ENCODE assay signal across 1 cellular context in the genomic region with DNA sequence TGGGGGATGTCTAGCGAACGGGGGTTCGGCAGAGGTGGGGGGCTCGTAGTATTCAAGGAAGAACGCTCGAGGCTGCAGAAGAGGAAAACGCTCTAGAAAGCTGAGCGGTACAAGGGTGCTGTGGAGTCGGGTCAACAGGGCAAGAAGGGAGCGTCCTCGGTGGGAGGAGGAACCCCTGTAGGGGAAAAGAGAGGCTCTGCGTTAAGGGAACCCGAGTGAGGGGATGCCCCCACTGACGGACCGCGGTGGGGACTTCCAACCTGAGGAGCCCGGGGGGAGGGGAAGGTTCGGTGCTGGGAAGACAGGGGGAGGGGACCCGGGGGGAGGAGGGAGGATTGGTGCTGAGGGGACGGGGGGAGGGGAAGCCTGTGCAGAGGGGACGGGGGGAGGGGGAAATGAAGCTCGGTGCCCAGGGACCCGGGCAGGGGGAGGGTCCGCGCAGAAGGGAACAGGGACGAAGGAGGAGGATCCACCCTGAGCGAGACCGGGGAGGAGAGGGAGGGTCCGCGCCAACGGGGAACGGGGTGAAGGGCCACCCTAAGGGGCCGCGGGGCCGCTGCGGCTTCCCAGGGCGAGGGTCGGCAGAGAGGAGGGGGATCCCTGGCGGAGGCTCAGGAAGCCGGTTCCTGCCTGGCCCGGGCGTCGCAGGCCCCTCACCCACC.
TF ChIP-seq lines count a peak whose summit lies in the region.

No MANE protein-coding gene starts in this region.

TF ChIP-seq in HEK293, 187 proteins besides CTCF, POLR2A, EP300 and RAD21 (continued from another document):
- TF ChIP-seq, protein P1, sequence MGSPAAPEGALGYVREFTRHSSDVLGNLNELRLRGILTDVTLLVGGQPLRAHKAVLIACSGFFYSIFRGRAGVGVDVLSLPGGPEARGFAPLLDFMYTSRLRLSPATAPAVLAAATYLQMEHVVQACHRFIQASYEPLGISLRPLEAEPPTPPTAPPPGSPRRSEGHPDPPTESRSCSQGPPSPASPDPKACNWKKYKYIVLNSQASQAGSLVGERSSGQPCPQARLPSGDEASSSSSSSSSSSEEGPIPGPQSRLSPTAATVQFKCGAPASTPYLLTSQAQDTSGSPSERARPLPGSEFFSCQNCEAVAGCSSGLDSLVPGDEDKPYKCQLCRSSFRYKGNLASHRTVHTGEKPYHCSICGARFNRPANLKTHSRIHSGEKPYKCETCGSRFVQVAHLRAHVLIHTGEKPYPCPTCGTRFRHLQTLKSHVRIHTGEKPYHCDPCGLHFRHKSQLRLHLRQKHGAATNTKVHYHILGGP (tag by site-specific recombination; IDR thresholded peaks at IDR 0.05) = no peak
- TF ChIP-seq ZNF560 (tag by site-specific recombination; IDR thresholded peaks at IDR 0.05; ENCODE audit: borderline replicate concordance) (no peak), GLIS2 (tag by site-specific recombination; IDR thresholded peaks at IDR 0.05) (peak; percentile 65), ZSCAN30 (tag by site-specific recombination; IDR thresholded peaks at IDR 0.05) (no peak; the same call in 1 of the 2 replicates), ZNF146 (tag by site-specific recombination; IDR thresholded peaks at IDR 0.05) (no peak), ZBTB11 (tag by site-specific recombination; conservative IDR thresholded peaks at IDR 0.05; ENCODE audit: low read depth) (0 out of 2 replicates have a peak, but pooled peaks have one; percentile 29), KLF8 (tag by site-specific recombination; IDR thresholded peaks at IDR 0.05) (peak; percentile 42; the same call in 1 of the 2 replicates), ZNF335 (tag by site-specific recombination; conservative IDR thresholded peaks at IDR 0.05) (no peak), PATZ1 (tag by site-specific recombination; IDR thresholded peaks at IDR 0.05) (peak; percentile 61), ZNF791 (tag by site-specific recombination; IDR thresholded peaks at IDR 0.05) (no peak), KLF9 (tag by site-specific recombination; IDR thresholded peaks at IDR 0.05; ENCODE audit: low read depth) (0 out of 2 replicates have a peak, but pooled peaks have one; percentile 42), ZBTB48 (tag by site-specific recombination; IDR thresholded peaks at IDR 0.05) (peak; percentile 70; the same call in 1 of the 2 replicates), PRDM1 (tag by site-specific recombination; IDR thresholded peaks at IDR 0.05) (peak; percentile 44; the same call in 1 of the 2 replicates), ZNF354C (tag by site-specific recombination; IDR thresholded peaks at IDR 0.05; ENCODE audit: borderline replicate concordance, low read depth) (no peak)
- TF ChIP-seq, protein P2, sequence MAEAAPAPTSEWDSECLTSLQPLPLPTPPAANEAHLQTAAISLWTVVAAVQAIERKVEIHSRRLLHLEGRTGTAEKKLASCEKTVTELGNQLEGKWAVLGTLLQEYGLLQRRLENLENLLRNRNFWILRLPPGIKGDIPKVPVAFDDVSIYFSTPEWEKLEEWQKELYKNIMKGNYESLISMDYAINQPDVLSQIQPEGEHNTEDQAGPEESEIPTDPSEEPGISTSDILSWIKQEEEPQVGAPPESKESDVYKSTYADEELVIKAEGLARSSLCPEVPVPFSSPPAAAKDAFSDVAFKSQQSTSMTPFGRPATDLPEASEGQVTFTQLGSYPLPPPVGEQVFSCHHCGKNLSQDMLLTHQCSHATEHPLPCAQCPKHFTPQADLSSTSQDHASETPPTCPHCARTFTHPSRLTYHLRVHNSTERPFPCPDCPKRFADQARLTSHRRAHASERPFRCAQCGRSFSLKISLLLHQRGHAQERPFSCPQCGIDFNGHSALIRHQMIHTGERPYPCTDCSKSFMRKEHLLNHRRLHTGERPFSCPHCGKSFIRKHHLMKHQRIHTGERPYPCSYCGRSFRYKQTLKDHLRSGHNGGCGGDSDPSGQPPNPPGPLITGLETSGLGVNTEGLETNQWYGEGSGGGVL (tag by site-specific recombination; IDR thresholded peaks at IDR 0.05) = peak; percentile 88
